1 cellular context compared by ENCODE assay signal in genomic region chr15:50881121-50882048, GRCh38.
TF ChIP-seq lines count a peak whose summit lies in the region.

No MANE protein-coding gene starts in this region.

TF ChIP-seq in GM12878, 131 proteins besides CTCF, POLR2A, EP300 and RAD21 (continued from another document):
- TF ChIP-seq ZBTB4 (CRISPR knock-in tag; IDR thresholded peaks at IDR 0.05): no peak
